8 cellular contexts compared by ENCODE assay signal in the genomic region with DNA sequence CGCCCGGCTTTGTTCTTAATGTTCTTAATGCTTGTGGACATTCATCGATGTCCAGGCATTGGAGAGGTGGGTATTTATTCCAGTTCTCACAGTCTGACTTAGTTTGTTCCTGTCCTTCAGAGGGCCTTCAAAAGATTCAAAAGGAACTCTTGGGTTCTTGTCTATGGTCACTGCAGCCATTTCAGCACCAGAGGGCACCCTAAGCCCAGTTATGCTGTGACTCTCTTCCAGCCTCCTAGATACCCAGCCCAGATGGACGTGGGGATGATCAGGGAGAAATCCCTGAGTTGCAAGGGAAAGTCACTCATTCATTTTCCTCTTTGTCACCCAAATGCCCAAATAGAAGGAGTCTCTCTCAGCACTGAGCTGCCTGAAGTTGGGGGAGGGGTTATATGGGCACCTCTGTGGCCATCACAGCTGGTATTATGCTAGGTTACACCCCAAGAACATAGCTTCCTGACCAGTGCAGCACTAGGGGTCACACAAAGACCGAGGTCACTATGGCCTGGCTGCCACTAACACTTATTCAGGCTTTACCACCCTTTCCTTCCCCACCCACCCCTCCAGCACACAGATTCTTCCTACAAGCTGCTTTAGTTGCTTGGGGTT. TPM values are rescaled to one million over a fixed set of nuclear protein-coding genes. Genes with fewer than 3 reads are reported as not detected.
DNase-seq lines count a peak whose midpoint lies in the region; ATAC-seq and TF ChIP-seq lines count a peak whose summit lies in the region.

No MANE protein-coding gene starts in this region.

- peaks cover 4% of the 10 kb centered on the region for H3K27me3 Mint-ChIP-seq in activated CD4-positive, alpha-beta T cell treated with anti-CD3 and anti-CD28 coated beads for 36 hours

- H3K4me1 ChIP-seq in colonic mucosa (no peaks in the 10 kb centered on the region), liver (ENCODE audit: control insufficient read depth in 4 of 4, insufficient read depth in 4 of 4, low read length in 3 of 4) (peaks cover 0 to 3% (median 0%) of the 10 kb centered on the region in 4 donors)

- no peaks in the 10 kb centered on the region for H3K9me3 Mint-ChIP-seq in activated CD4-positive, alpha-beta T cell treated with anti-CD3 and anti-CD28 coated beads for 36 hours (ENCODE audit: low read depth)

- H3K36me3 Mint-ChIP-seq in activated CD4-positive, alpha-beta T cell treated with anti-CD3 and anti-CD28 coated beads for 36 hours (ENCODE audit: low read depth): no peaks in the 10 kb centered on the region

- TF ChIP-seq CTCF in colonic mucosa (IDR thresholded peaks at IDR 0.05) (peak; percentile 77), liver (IDR thresholded peaks at IDR 0.05; ENCODE audit: low read depth, low read length, missing input control) (peak; percentile 93)

- H3K27ac ChIP-seq in colonic mucosa: no peak overlapping the region
- H3K27ac ChIP-seq in liver (ENCODE audit: low read depth in 1 of 2, low read length in 2 of 2): no peak overlapping the region

- H3K4me1 Mint-ChIP-seq in activated CD4-positive, alpha-beta T cell treated with anti-CD3 and anti-CD28 coated beads for 36 hours: no peaks in the 10 kb centered on the region

- peak; percentile 98 to 99 for TF ChIP-seq RAD21 in liver (IDR thresholded peaks at IDR 0.05)

- 24% methylated on average over 5 of the region's 5 CpGs for WGBS in liver

- no peak overlapping the region for H3K4me3 Mint-ChIP-seq in activated CD4-positive, alpha-beta T cell treated with anti-CD3 and anti-CD28 coated beads for 36 hours

- ATAC-seq in GM18868 (IDR thresholded peaks at IDR 0.05; ENCODE audit: unreplicated experiment) (peak; percentile 88), HG03196 (IDR thresholded peaks at IDR 0.05; ENCODE audit: unreplicated experiment) (peak; percentile 86)
- peak; percentile 92 for ATAC-seq in activated CD4-positive, alpha-beta T cell treated with anti-CD3 and anti-CD28 coated beads for 36 hours

- no peaks in the 10 kb centered on the region for H3K9me3 ChIP-seq in colonic mucosa
- H3K9me3 ChIP-seq in liver (ENCODE audit: control insufficient read depth in 4 of 4, low read length in 3 of 4): no peaks in the 10 kb centered on the region

- DNase-seq in AG08396 (ENCODE audit: low spot score) (peak; percentile 79), NCI-H510A (lab: John Stamatoyannopoulos, UW) (peak; percentile 36), colonic mucosa (peak; percentile 80)
- peak; percentile 83 for DNase-seq in activated CD4-positive, alpha-beta T cell treated with anti-CD3 and anti-CD28 coated beads for 36 hours
- DNase-seq in stimulated activated CD4-positive, alpha-beta T cell treated with anti-CD3 and anti-CD28 coated beads, TNF-alpha, amount 100 ng/mL, for 4 hours (ENCODE audit: low read depth in 3 of 3): peak; percentile 18 to 35 (median 29)

- no peak overlapping the region for H3K4me3 ChIP-seq in colonic mucosa
- H3K4me3 ChIP-seq in liver (ENCODE audit: low read depth in 1 of 3, low read length in 3 of 3): no peak overlapping the region

- POLR2A ChIA-PET in activated CD4-positive, alpha-beta T cell treated with anti-CD3 and anti-CD28 coated beads for 36 hours (lab: Charles Lee): interaction anchor here (0.7 kb wide), 1 partner anchor 126 kb away, joined by 3 read pairs; no protein-coding TSS in a partner anchor

- CTCF ChIA-PET in activated CD4-positive, alpha-beta T cell treated with anti-CD3 and anti-CD28 coated beads for 36 hours (lab: Charles Lee): interaction anchor here (0.6 to 7.6 kb wide), 21 partner anchors 9 to 554 kb away, joined by 3 to 102 read pairs (median 4); partner anchors contain the start of genes CCDC126, FAM221A and STK31

- H3K36me3 ChIP-seq in colonic mucosa: no peaks in the 10 kb centered on the region
- no peaks in the 10 kb centered on the region for H3K36me3 ChIP-seq in liver (ENCODE audit: control insufficient read depth in 4 of 4, insufficient read depth in 3 of 4, low read depth in 1 of 4, low read length in 3 of 4)

- no peaks in the 10 kb centered on the region for H3K27me3 ChIP-seq in colonic mucosa
- no peaks in the 10 kb centered on the region for H3K27me3 ChIP-seq in liver (ENCODE audit: control insufficient read depth in 4 of 4, insufficient read depth in 4 of 4, low read length in 3 of 4)

- H3K9ac ChIP-seq in colonic mucosa (ENCODE audit: low read depth in 2 of 2, low read length in 2 of 2) (no peak overlapping the region), liver (ENCODE audit: low read depth in 1 of 2, low read length in 2 of 2) (no peak overlapping the region)

- intact Hi-C loops in activated CD4-positive, alpha-beta T cell treated with anti-CD3 and anti-CD28 coated beads for 36 hours (cut with DNase I, micrococcal nuclease): loop anchor here (1.0 to 10.0 kb wide), 5 partner anchors 23 to 1524 kb away; no protein-coding TSS in a partner anchor
- intact Hi-C loops in colonic mucosa (cut with DNase I): loop anchor here (2.0 to 10.0 kb wide), 2 partner anchors 144 to 1094 kb away; no protein-coding TSS in a partner anchor

- H3K27ac Mint-ChIP-seq in activated CD4-positive, alpha-beta T cell treated with anti-CD3 and anti-CD28 coated beads for 36 hours: no peak overlapping the region

TF ChIP-seq in liver, 16 proteins besides CTCF, POLR2A, EP300 and RAD21:
- TF ChIP-seq, protein P1, sequence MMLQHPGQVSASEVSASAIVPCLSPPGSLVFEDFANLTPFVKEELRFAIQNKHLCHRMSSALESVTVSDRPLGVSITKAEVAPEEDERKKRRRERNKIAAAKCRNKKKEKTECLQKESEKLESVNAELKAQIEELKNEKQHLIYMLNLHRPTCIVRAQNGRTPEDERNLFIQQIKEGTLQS (IDR thresholded peaks at IDR 0.05): no peak
- TF ChIP-seq FOXA1 (IDR thresholded peaks at IDR 0.05): no peak
- TF ChIP-seq JUND (IDR thresholded peaks at IDR 0.05): no peak
- TF ChIP-seq YY1 (IDR thresholded peaks at IDR 0.05): no peak
- TF ChIP-seq SP1 (IDR thresholded peaks at IDR 0.05): no peak
- TF ChIP-seq, protein P2, sequence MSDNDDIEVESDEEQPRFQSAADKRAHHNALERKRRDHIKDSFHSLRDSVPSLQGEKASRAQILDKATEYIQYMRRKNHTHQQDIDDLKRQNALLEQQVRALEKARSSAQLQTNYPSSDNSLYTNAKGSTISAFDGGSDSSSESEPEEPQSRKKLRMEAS (IDR thresholded peaks at IDR 0.05): no peak
- TF ChIP-seq ZBTB33 (IDR thresholded peaks at IDR 0.05): no peak
- TF ChIP-seq HNF4G (IDR thresholded peaks at IDR 0.05): no peak
- TF ChIP-seq RXRA (IDR thresholded peaks at IDR 0.05): no peak
- TF ChIP-seq TAF1 (conservative IDR thresholded peaks at IDR 0.05): no peak
- TF ChIP-seq FOXA2 (IDR thresholded peaks at IDR 0.05): no peak
- no peak for TF ChIP-seq GABPA (IDR thresholded peaks at IDR 0.05 in 1 of 2, conservative IDR thresholded peaks at IDR 0.05 in 1 of 2)
- TF ChIP-seq EGR1 (IDR thresholded peaks at IDR 0.05; ENCODE audit: low read depth in 2 of 2): no peak
- TF ChIP-seq, protein P3, sequence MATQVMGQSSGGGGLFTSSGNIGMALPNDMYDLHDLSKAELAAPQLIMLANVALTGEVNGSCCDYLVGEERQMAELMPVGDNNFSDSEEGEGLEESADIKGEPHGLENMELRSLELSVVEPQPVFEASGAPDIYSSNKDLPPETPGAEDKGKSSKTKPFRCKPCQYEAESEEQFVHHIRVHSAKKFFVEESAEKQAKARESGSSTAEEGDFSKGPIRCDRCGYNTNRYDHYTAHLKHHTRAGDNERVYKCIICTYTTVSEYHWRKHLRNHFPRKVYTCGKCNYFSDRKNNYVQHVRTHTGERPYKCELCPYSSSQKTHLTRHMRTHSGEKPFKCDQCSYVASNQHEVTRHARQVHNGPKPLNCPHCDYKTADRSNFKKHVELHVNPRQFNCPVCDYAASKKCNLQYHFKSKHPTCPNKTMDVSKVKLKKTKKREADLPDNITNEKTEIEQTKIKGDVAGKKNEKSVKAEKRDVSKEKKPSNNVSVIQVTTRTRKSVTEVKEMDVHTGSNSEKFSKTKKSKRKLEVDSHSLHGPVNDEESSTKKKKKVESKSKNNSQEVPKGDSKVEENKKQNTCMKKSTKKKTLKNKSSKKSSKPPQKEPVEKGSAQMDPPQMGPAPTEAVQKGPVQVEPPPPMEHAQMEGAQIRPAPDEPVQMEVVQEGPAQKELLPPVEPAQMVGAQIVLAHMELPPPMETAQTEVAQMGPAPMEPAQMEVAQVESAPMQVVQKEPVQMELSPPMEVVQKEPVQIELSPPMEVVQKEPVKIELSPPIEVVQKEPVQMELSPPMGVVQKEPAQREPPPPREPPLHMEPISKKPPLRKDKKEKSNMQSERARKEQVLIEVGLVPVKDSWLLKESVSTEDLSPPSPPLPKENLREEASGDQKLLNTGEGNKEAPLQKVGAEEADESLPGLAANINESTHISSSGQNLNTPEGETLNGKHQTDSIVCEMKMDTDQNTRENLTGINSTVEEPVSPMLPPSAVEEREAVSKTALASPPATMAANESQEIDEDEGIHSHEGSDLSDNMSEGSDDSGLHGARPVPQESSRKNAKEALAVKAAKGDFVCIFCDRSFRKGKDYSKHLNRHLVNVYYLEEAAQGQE (IDR thresholded peaks at IDR 0.05): no peak
- TF ChIP-seq NR2F2 (IDR thresholded peaks at IDR 0.05): no peak
- no peak for TF ChIP-seq HNF4A (conservative IDR thresholded peaks at IDR 0.05)

RNA-seq across cellular contexts. Expression of gene CCDC126, which starts 26.5 kb away (rescaled TPM):
- total RNA-seq in activated CD4-positive, alpha-beta T cell treated with anti-CD3 and anti-CD28 coated beads for 36 hours: 1 to 10 TPM; 4.6 to 5.6 TPM
- total RNA-seq in colonic mucosa: 10 to 100 TPM in 1 of 2 donors, 1 to 10 TPM in 1; 7.6 to 10.6 TPM
- total RNA-seq in liver: 10 to 100 TPM in 1 of 2 donors, 1 to 10 TPM in 1; 6.2 to 11.3 TPM
- 1 to 10 TPM; 4.8 to 9.3 TPM for polyA plus RNA-seq in liver

RNA-seq across cellular contexts. Expression of gene TRA2A, which starts 38.9 kb away (rescaled TPM):
- 100 to 1,000 TPM in 1 of 2 experiments, 10 to 100 TPM in 1; 86.8 to 143 TPM for total RNA-seq in activated CD4-positive, alpha-beta T cell treated with anti-CD3 and anti-CD28 coated beads for 36 hours
- total RNA-seq in colonic mucosa: 10 to 100 TPM; 73.2 to 83.3 TPM
- 10 to 100 TPM; 19.2 to 25.9 TPM for total RNA-seq in liver
- 10 to 100 TPM; 13.7 to 24.3 TPM for polyA plus RNA-seq in liver

Comparison
In these comparisons a context has a peak if more than half of its experiments do, and no peak if none do; other contexts are left out.
1. DNase-seq: peak in every context shown above with its lines; median percentile 83 in activated CD4-positive, alpha-beta T cell treated with anti-CD3 and anti-CD28 coated beads for 36 hours; 80 in colonic mucosa; 79 in AG08396; 36 in NCI-H510A; 29 in stimulated activated CD4-positive, alpha-beta T cell treated with anti-CD3 and anti-CD28 coated beads, TNF-alpha, amount 100 ng/mL, for 4 hours.